In genomic region chr3:48656061-48656840, GRCh38 we compare ENCODE assay signal across 8 cellular contexts. TPM values are rescaled to one million over a fixed set of nuclear protein-coding genes. Genes with fewer than 3 reads are reported as not detected.
DNase-seq lines count a peak whose midpoint lies in the region; ATAC-seq and TF ChIP-seq lines count a peak whose summit lies in the region.

No MANE protein-coding gene starts in this region.

- TF ChIP-seq EP300 in esophagus muscularis mucosa (IDR thresholded peaks at IDR 0.05): no peak

- peak overlapping the region in 3 of 6 donors; percentile 33 to 89 (median 80) for H3K27ac Mint-ChIP-seq in naive B cell
- peak overlapping the region; percentile 84 for H3K27ac Mint-ChIP-seq in stimulated activated effector memory CD8-positive, alpha-beta T cell treated with anti-CD3 and anti-CD28 coated beads, Interleukin-12 subunit alpha, Interleukin-12 subunit beta, amount 100 ng/mL, for 72 hours

- no peaks in the 10 kb centered on the region for H3K9me3 Mint-ChIP-seq in naive B cell
- H3K9me3 Mint-ChIP-seq in stimulated activated effector memory CD8-positive, alpha-beta T cell treated with anti-CD3 and anti-CD28 coated beads, Interleukin-12 subunit alpha, Interleukin-12 subunit beta, amount 100 ng/mL, for 72 hours: no peaks in the 10 kb centered on the region

- H3K4me3 Mint-ChIP-seq in naive B cell: peak overlapping the region; percentile 48 to 87 (median 77)
- H3K4me3 Mint-ChIP-seq in stimulated activated effector memory CD8-positive, alpha-beta T cell treated with anti-CD3 and anti-CD28 coated beads, Interleukin-12 subunit alpha, Interleukin-12 subunit beta, amount 100 ng/mL, for 72 hours: peak overlapping the region; percentile 74

- TF ChIP-seq CTCF in AG04449 (IDR thresholded peaks at IDR 0.05; ENCODE audit: insufficient read depth, low read length, missing control alignments): peak; percentile 76
- TF ChIP-seq CTCF in Loucy (conservative IDR thresholded peaks at IDR 0.05; ENCODE audit: low read length): peak; percentile 48
- TF ChIP-seq CTCF in esophagus muscularis mucosa (IDR thresholded peaks at IDR 0.05): peak; percentile 70 to 77 (median 72)

- H3K27ac ChIP-seq in esophagus muscularis mucosa (replicated peaks in 1 of 4): peak overlapping the region; percentile 75 to 84 (median 77)

- no peaks in the 10 kb centered on the region for H3K27me3 ChIP-seq in Loucy (ENCODE audit: insufficient read depth, low read length, poor library complexity, severe bottlenecking)
- peaks cover 0 to 32% (median 0%) of the 10 kb centered on the region in 4 donors for H3K27me3 ChIP-seq in esophagus muscularis mucosa

- no peaks in the 10 kb centered on the region for H3F3A ChIP-seq in Loucy (ENCODE audit: low read depth)

- peaks cover 8 to 14% (median 10%) of the 10 kb centered on the region in 3 donors for H3K4me1 Mint-ChIP-seq in naive B cell
- H3K4me1 Mint-ChIP-seq in stimulated activated effector memory CD8-positive, alpha-beta T cell treated with anti-CD3 and anti-CD28 coated beads, Interleukin-12 subunit alpha, Interleukin-12 subunit beta, amount 100 ng/mL, for 72 hours: peaks cover 27% of the 10 kb centered on the region

- no peak for TF ChIP-seq POLR2A in esophagus muscularis mucosa (IDR thresholded peaks at IDR 0.05; ENCODE audit: low read depth)

- CTCF ChIA-PET in AG04449 (lab: Yijun Ruan, JAX): interaction anchor here (0.8 to 1.9 kb wide), 9 partner anchors 10 to 474 kb away, joined by 3 to 5 read pairs (median 3); no protein-coding TSS in a partner anchor

- H3K36me3 ChIP-seq in Loucy (ENCODE audit: insufficient read depth, low read length) (no peaks in the 10 kb centered on the region), esophagus muscularis mucosa (no peaks in the 10 kb centered on the region)

- no peaks in the 10 kb centered on the region for H3K79me2 ChIP-seq in Loucy (ENCODE audit: insufficient read depth, low read length)

- H3K4me1 ChIP-seq in Loucy (ENCODE audit: insufficient read depth, low read length, poor library complexity, severe bottlenecking) (no peaks in the 10 kb centered on the region), esophagus muscularis mucosa (peaks cover 7 to 25% (median 22%) of the 10 kb centered on the region in 4 donors)

- no peaks in the 10 kb centered on the region for H3K9me3 ChIP-seq in Loucy (ENCODE audit: insufficient read depth, low read depth, low read length)
- H3K9me3 ChIP-seq in esophagus muscularis mucosa: no peaks in the 10 kb centered on the region

- H3K9ac ChIP-seq in Loucy (ENCODE audit: low read depth, low read length, poor library complexity, severe bottlenecking): peak overlapping the region; percentile 54

- H3K36me3 Mint-ChIP-seq in naive B cell: no peaks in the 10 kb centered on the region
- peaks cover 34% of the 10 kb centered on the region for H3K36me3 Mint-ChIP-seq in stimulated activated effector memory CD8-positive, alpha-beta T cell treated with anti-CD3 and anti-CD28 coated beads, Interleukin-12 subunit alpha, Interleukin-12 subunit beta, amount 100 ng/mL, for 72 hours

- peak; percentile 65 for ATAC-seq in GM19463 (IDR thresholded peaks at IDR 0.05; ENCODE audit: unreplicated experiment)
- peak; percentile 82 to 84 for ATAC-seq in naive B cell (ENCODE audit: low read depth in 2 of 2)
- peak; percentile 85 for ATAC-seq in stimulated activated effector memory CD8-positive, alpha-beta T cell treated with anti-CD3 and anti-CD28 coated beads, Interleukin-12 subunit alpha, Interleukin-12 subunit beta, amount 100 ng/mL, for 72 hours

- H3K4me3 ChIP-seq in AG04449 (ENCODE audit: low read depth, low read length): peak overlapping the region; percentile 46
- H3K4me3 ChIP-seq in Loucy (ENCODE audit: low read length, poor library complexity, severe bottlenecking): peak overlapping the region; percentile 71
- H3K4me3 ChIP-seq in esophagus muscularis mucosa: peak overlapping the region; percentile 63 to 72 (median 68)

- DNase-seq in AG04449 (ENCODE audit: low read depth, low spot score) (no peak), activated T-cell treated with anti-CD3 and anti-CD28 coated beads for 1 hour (ENCODE audit: low read depth) (peak; percentile 77), esophagus muscularis mucosa (ENCODE audit: extremely low spot score) (peak; percentile 93), naive B cell (peak; percentile 76), NCI-H2107 (lab: John Stamatoyannopoulos, UW) (no peak)
- DNase-seq in stimulated activated effector memory CD8-positive, alpha-beta T cell treated with anti-CD3 and anti-CD28 coated beads, Interleukin-12 subunit alpha, Interleukin-12 subunit beta, amount 100 ng/mL, for 72 hours (ENCODE audit: low spot score in 2 of 2): peak; percentile 90 to 95

- H2AFZ ChIP-seq in Loucy (ENCODE audit: low read length): peak overlapping the region; percentile 75; the same call in 1 of the 2 replicates

- H3K4me2 ChIP-seq in Loucy (ENCODE audit: low read depth, low read length, poor library complexity, severe bottlenecking): peak overlapping the region; percentile 57

- 0% methylated on average over 5 of the region's 94 CpGs for WGBS in esophagus muscularis mucosa

- intact Hi-C loops in esophagus muscularis mucosa (cut with DNase I): loop anchor here (1.0 kb wide), 1 partner anchor 21 kb away; the partner anchor contains the start of gene SLC26A6

- peaks cover 15 to 28% (median 16%) of the 10 kb centered on the region in 3 donors for H3K27me3 Mint-ChIP-seq in naive B cell

- H4K20me1 ChIP-seq in Loucy (ENCODE audit: insufficient read depth, low read length, poor library complexity, severe bottlenecking): no peaks in the 10 kb centered on the region

- H3K9me2 ChIP-seq in Loucy (replicated peaks; ENCODE audit: low read depth, low read length): no peaks in the 10 kb centered on the region

- POLR2A ChIA-PET in AG04449 (lab: Yijun Ruan, JAX): no interaction called here

RNA-seq across cellular contexts. Expression of gene CELSR3, which starts 6.4 kb away (rescaled TPM):
- 1 to 10 TPM in 1 of 4 donors, under 1 TPM in 3; 0.33 to 1.3 (median 0.63) TPM for total RNA-seq in esophagus muscularis mucosa
- under 1 TPM in 1 of 6 donors, not detected in 5; 0.28 TPM for polyA plus RNA-seq in naive B cell (ENCODE audit: low read depth in 6 of 6)

RNA-seq across cellular contexts. Expression of gene SLC26A6, which starts 21.0 kb away (rescaled TPM):
- 10 to 100 TPM in 2 of 4 donors, 1 to 10 TPM in 2; 6.1 to 11.7 (median 8.8) TPM for total RNA-seq in esophagus muscularis mucosa
- 1 to 10 TPM in 2 of 6 donors, under 1 TPM in 3, not detected in 1; 0.25 to 1.7 (median 0.97) TPM for polyA plus RNA-seq in naive B cell (ENCODE audit: low read depth in 6 of 6)

RNA-seq across cellular contexts. Expression of gene NCKIPSD, which starts 29.5 kb away (rescaled TPM):
- total RNA-seq in esophagus muscularis mucosa: 10 to 100 TPM; 18.9 to 34.7 (median 29.1) TPM
- 10 to 100 TPM in 1 of 6 donors, 1 to 10 TPM in 5; 3.3 to 11.2 (median 4.9) TPM for polyA plus RNA-seq in naive B cell (ENCODE audit: low read depth in 6 of 6)

RNA-seq across cellular contexts. Expression of gene TMEM89, which starts 34.7 kb away (rescaled TPM):
- not detected for total RNA-seq in esophagus muscularis mucosa
- not detected for polyA plus RNA-seq in naive B cell (ENCODE audit: low read depth in 6 of 6)

RNA-seq across cellular contexts. Expression of gene UQCRC1, which starts 46.8 kb away (rescaled TPM):
- total RNA-seq in esophagus muscularis mucosa: 100 to 1,000 TPM; 265 to 340 (median 295) TPM
- 100 to 1,000 TPM; 152 to 385 (median 155) TPM for polyA plus RNA-seq in naive B cell (ENCODE audit: low read depth in 6 of 6)

Comparison
In these comparisons a context has a peak if more than half of its experiments do, and no peak if none do; other contexts are left out.
1. DNase-seq: peak in activated T-cell treated with anti-CD3 and anti-CD28 coated beads for 1 hour (single experiment), esophagus muscularis mucosa (single experiment), naive B cell (single experiment) and stimulated activated effector memory CD8-positive, alpha-beta T cell treated with anti-CD3 and anti-CD28 coated beads, Interleukin-12 subunit alpha, Interleukin-12 subunit beta, amount 100 ng/mL, for 72 hours (2 of 2); none in AG04449 (single experiment) and NCI-H2107 (single experiment).
2. Peak in every context shown above with its lines, with median percentiles within 50 percentile points of each other: H3K4me3 ChIP-seq, CTCF ChIP-seq and ATAC-seq.